In genomic region chr21:33828083-33828482, GRCh38 we compare ENCODE assay signal across 21 cellular contexts.
A peak's percentile ranks its signal among the peaks of the same experiment; 100 is the strongest.
DNase-seq lines count a peak whose midpoint lies in the region; ATAC-seq and TF ChIP-seq lines count a peak whose summit lies in the region.
"Had no signal": no experiment of that assay in that cellular context is flagged by ENCODE, and none has a peak within 500 bp of the region (broad histone marks: within the 10 kb centered on the region; RNA-seq: fewer than 3 reads in every experiment).

No MANE protein-coding gene starts in this region.

- no peaks in the 10 kb centered on the region for H3K4me1 ChIP-seq in MM.1S (ENCODE audit: low read length)
- peaks cover 13% of the 10 kb centered on the region for H3K4me1 ChIP-seq in suprapubic skin

- no peak overlapping the region for H3K9ac ChIP-seq in MM.1S (ENCODE audit: low read length)

- H3K27ac ChIP-seq in MM.1S (ENCODE audit: low read length) (no peak overlapping the region), suprapubic skin (peak overlapping the region; percentile 40)
- H3K27ac ChIP-seq: brain microvascular endothelial cell, WERI-Rb-1 had no signal

- H3K4me3 ChIP-seq in MM.1S (ENCODE audit: low read length), result no peak overlapping the region
- H3K4me3 ChIP-seq in suprapubic skin, result no peak overlapping the region

- H3K4me2 ChIP-seq in MM.1S (ENCODE audit: low read depth, low read length), result peak overlapping the region; percentile 20; the same call in 1 of the 2 replicates

- TF ChIP-seq CTCF in MM.1S (IDR thresholded peaks at IDR 0.05; ENCODE audit: low read length) (no peak), suprapubic skin (IDR thresholded peaks at IDR 0.05) (no peak)

- H3K9me2 ChIP-seq in MM.1S (replicated peaks; ENCODE audit: insufficient read depth, low read length), result no peaks in the 10 kb centered on the region

- no peaks in the 10 kb centered on the region for H3K9me3 Mint-ChIP-seq in stimulated activated effector memory CD8-positive, alpha-beta T cell treated with anti-CD3 and anti-CD28 coated beads, Interleukin-12 subunit alpha, Interleukin-12 subunit beta, amount 100 ng/mL, for 72 hours
- peaks cover 0 to 4% of the 10 kb centered on the region in 2 donors for H3K9me3 Mint-ChIP-seq in activated naive CD4-positive, alpha-beta T cell treated with anti-CD3 and anti-CD28 coated beads, Interleukin-2, amount 50 U/mL, for 72 hours
- H3K9me3 Mint-ChIP-seq: dendritic cell treated with granulocyte-macrophage colony-stimulating factor and Interleukin-4, amounts not matched to agents 40 ng/mL and 50 ng/mL, for 4 days had no signal

- ATAC-seq in left cardiac atrium, result peak; percentile 82 to 88
- no peak for ATAC-seq in stimulated activated effector memory CD8-positive, alpha-beta T cell treated with anti-CD3 and anti-CD28 coated beads, Interleukin-12 subunit alpha, Interleukin-12 subunit beta, amount 100 ng/mL, for 72 hours
- ATAC-seq in activated naive CD4-positive, alpha-beta T cell treated with anti-CD3 and anti-CD28 coated beads, Interleukin-2, amount 50 U/mL, for 72 hours, result no peak
- ATAC-seq in HG02642 (IDR thresholded peaks at IDR 0.05; ENCODE audit: poor library complexity, unreplicated experiment), result no peak
- ATAC-seq: SK-N-SH treated with all-trans-retinoic acid at 6 μM for 48 hours had no signal

- WGBS in suprapubic skin, result 69% methylated on average over 4 of the region's 4 CpGs

- TF ChIP-seq POLR2A in suprapubic skin (IDR thresholded peaks at IDR 0.05), result no peak

- no peak for DNase-seq in MM.1S
- peak; percentile 22 to 67 for DNase-seq in cerebellar nuclear complex (lab: John Stamatoyannopoulos, UW)
- no peak for DNase-seq in left cardiac atrium
- DNase-seq in suprapubic skin (ENCODE audit: low spot score in 2 of 2), result no peak
- DNase-seq in stimulated activated effector memory CD8-positive, alpha-beta T cell treated with anti-CD3 and anti-CD28 coated beads, Interleukin-12 subunit alpha, Interleukin-12 subunit beta, amount 100 ng/mL, for 72 hours (ENCODE audit: low spot score in 2 of 2), result no peak
- DNase-seq in activated naive CD4-positive, alpha-beta T cell treated with anti-CD3 and anti-CD28 coated beads, Interleukin-2, amount 50 U/mL, for 72 hours (ENCODE audit: low spot score in 2 of 2), result no peak
- no peak for DNase-seq in NCI-H510A (lab: John Stamatoyannopoulos, UW)
- DNase-seq: brain microvascular endothelial cell, foreskin melanocyte, GOT3, kidney, NCI-H1417 treated with DMSO at 0.1 percent for 48 hours, NCI-H526, occipital lobe, retina, WERI-Rb-1 had no signal

- H3K4me1 Mint-ChIP-seq in stimulated activated effector memory CD8-positive, alpha-beta T cell treated with anti-CD3 and anti-CD28 coated beads, Interleukin-12 subunit alpha, Interleukin-12 subunit beta, amount 100 ng/mL, for 72 hours, result no peaks in the 10 kb centered on the region
- H3K4me1 Mint-ChIP-seq: CD14-positive monocyte had no signal

- no peaks in the 10 kb centered on the region for H4K20me1 ChIP-seq in MM.1S (ENCODE audit: insufficient read depth, low read length)

- no peak overlapping the region for H2AFZ ChIP-seq in MM.1S (ENCODE audit: low read length)

- H3K27ac Mint-ChIP-seq in stimulated activated effector memory CD8-positive, alpha-beta T cell treated with anti-CD3 and anti-CD28 coated beads, Interleukin-12 subunit alpha, Interleukin-12 subunit beta, amount 100 ng/mL, for 72 hours, result no peak overlapping the region
- no peak overlapping the region for H3K27ac Mint-ChIP-seq in activated naive CD4-positive, alpha-beta T cell treated with anti-CD3 and anti-CD28 coated beads, Interleukin-2, amount 50 U/mL, for 72 hours
- H3K27ac Mint-ChIP-seq: activated naive CD8-positive, alpha-beta T cell; CD14-positive monocyte; dendritic cell treated with granulocyte-macrophage colony-stimulating factor and Interleukin-4, amounts not matched to agents 40 ng/mL and 50 ng/mL, for 4 days had no signal

- H3K79me2 ChIP-seq in MM.1S (ENCODE audit: low read length), result no peaks in the 10 kb centered on the region

- H3K9me3 ChIP-seq in MM.1S (replicated peaks; ENCODE audit: insufficient read depth, low read length) (no peaks in the 10 kb centered on the region), suprapubic skin (no peaks in the 10 kb centered on the region)

- H3K4me3 Mint-ChIP-seq in stimulated activated effector memory CD8-positive, alpha-beta T cell treated with anti-CD3 and anti-CD28 coated beads, Interleukin-12 subunit alpha, Interleukin-12 subunit beta, amount 100 ng/mL, for 72 hours, result no peak overlapping the region
- H3K4me3 Mint-ChIP-seq: activated naive CD8-positive, alpha-beta T cell; CD14-positive monocyte; dendritic cell treated with granulocyte-macrophage colony-stimulating factor and Interleukin-4, amounts not matched to agents 40 ng/mL and 50 ng/mL, for 4 days had no signal

- TF ChIP-seq EP300 in suprapubic skin (IDR thresholded peaks at IDR 0.05), result no peak

- H3K36me3 ChIP-seq in MM.1S (replicated peaks; ENCODE audit: insufficient read depth, low read length) (no peaks in the 10 kb centered on the region), suprapubic skin (peaks cover 35% of the 10 kb centered on the region)

- H3F3A ChIP-seq in MM.1S (ENCODE audit: insufficient read depth, low read length), result no peaks in the 10 kb centered on the region

- H3K36me3 Mint-ChIP-seq in stimulated activated effector memory CD8-positive, alpha-beta T cell treated with anti-CD3 and anti-CD28 coated beads, Interleukin-12 subunit alpha, Interleukin-12 subunit beta, amount 100 ng/mL, for 72 hours, result no peaks in the 10 kb centered on the region
- peaks cover 0 to 9% of the 10 kb centered on the region in 2 donors for H3K36me3 Mint-ChIP-seq in activated naive CD4-positive, alpha-beta T cell treated with anti-CD3 and anti-CD28 coated beads, Interleukin-2, amount 50 U/mL, for 72 hours

- no peaks in the 10 kb centered on the region for H3K27me3 ChIP-seq in MM.1S (replicated peaks; ENCODE audit: insufficient read depth, low read length)
- no peaks in the 10 kb centered on the region for H3K27me3 ChIP-seq in suprapubic skin
- H3K27me3 ChIP-seq: brain microvascular endothelial cell had no signal

- intact Hi-C loops in left cardiac atrium (cut with DNase I), result no loop called here

Comparison
In these comparisons a context has a peak if more than half of its experiments do, and no peak if none do; other contexts are left out.
1. DNase-seq: peak in cerebellar nuclear complex (2 of 2); none in MM.1S (single experiment), left cardiac atrium (single experiment), suprapubic skin (0 of 2), stimulated activated effector memory CD8-positive, alpha-beta T cell treated with anti-CD3 and anti-CD28 coated beads, Interleukin-12 subunit alpha, Interleukin-12 subunit beta, amount 100 ng/mL, for 72 hours (0 of 2), activated naive CD4-positive, alpha-beta T cell treated with anti-CD3 and anti-CD28 coated beads, Interleukin-2, amount 50 U/mL, for 72 hours (0 of 2) and NCI-H510A (single experiment).
2. ATAC-seq: peak in left cardiac atrium (2 of 2); none in stimulated activated effector memory CD8-positive, alpha-beta T cell treated with anti-CD3 and anti-CD28 coated beads, Interleukin-12 subunit alpha, Interleukin-12 subunit beta, amount 100 ng/mL, for 72 hours (single experiment), activated naive CD4-positive, alpha-beta T cell treated with anti-CD3 and anti-CD28 coated beads, Interleukin-2, amount 50 U/mL, for 72 hours (0 of 2) and HG02642 (single experiment).